Comparison of ENCODE assay signal across 8 cellular contexts in the genomic region with DNA sequence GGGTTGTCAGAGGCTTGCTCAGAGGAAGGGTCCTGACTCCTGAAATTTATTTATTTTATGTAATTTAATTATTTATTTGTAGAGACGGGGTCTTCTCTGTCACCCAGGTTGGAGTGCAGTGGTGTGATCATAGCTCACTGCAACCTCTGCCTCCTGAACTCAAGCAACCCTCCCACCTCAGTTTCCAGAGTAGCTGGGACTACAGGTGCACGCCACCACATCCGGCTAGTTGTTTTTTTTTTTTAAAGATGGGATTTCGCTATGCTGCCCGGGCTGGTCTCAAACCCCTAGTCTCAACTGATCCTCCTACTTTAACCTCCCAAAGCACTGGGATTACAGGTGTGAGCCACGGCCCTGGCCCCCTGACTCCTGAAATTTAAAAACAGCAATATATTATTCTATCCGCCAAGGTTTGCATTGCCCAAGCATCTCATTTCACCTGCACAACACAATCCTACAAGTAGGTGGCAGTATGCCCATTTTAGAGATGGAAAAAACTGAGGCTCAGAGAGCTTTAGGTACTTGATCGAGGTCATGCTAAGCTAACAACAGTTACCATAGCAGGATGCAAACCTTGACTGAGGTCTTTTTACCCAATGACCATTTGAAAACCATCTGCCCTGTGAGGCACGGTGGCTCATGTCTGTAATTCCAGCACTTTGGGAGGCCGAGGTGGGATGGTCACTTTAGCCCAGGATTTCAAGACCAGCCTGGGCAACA. TPM values are rescaled to one million over a fixed set of nuclear protein-coding genes. Genes with fewer than 3 reads are reported as not detected.
DNase-seq lines count a peak whose midpoint lies in the region; ATAC-seq and TF ChIP-seq lines count a peak whose summit lies in the region.

No MANE protein-coding gene starts in this region.

- no peaks in the 10 kb centered on the region for H3K9me3 ChIP-seq in MM.1S (replicated peaks; ENCODE audit: insufficient read depth, low read length)

- intact Hi-C loops in left colon (cut with DNase I, micrococcal nuclease), result no loop called here
- intact Hi-C loops in left cardiac atrium (cut with DNase I), result no loop called here

- peak overlapping the region; percentile 16 for H3K27ac Mint-ChIP-seq in activated naive CD4-positive, alpha-beta T cell treated with anti-CD3 and anti-CD28 coated beads, Interleukin-2, amount 10 ng/mL, durations not matched to agents 7 days and 5 days

- no peaks in the 10 kb centered on the region for H4K20me1 ChIP-seq in MM.1S (ENCODE audit: insufficient read depth, low read length)

- no peak overlapping the region for H3K4me3 ChIP-seq in MM.1S (ENCODE audit: low read length)

- no peak overlapping the region for H3K9ac ChIP-seq in MM.1S (ENCODE audit: low read length)

- no peaks in the 10 kb centered on the region for H3K4me1 ChIP-seq in MM.1S (ENCODE audit: low read length)

- no peak overlapping the region for H3K27ac ChIP-seq in MM.1S (ENCODE audit: low read length)

- H3K79me2 ChIP-seq in MM.1S (ENCODE audit: low read length), result no peaks in the 10 kb centered on the region

- H3K4me3 Mint-ChIP-seq in activated naive CD4-positive, alpha-beta T cell treated with anti-CD3 and anti-CD28 coated beads, Interleukin-2, amount 10 ng/mL, durations not matched to agents 7 days and 5 days, result no peak overlapping the region

- H3K9me3 Mint-ChIP-seq in activated naive CD4-positive, alpha-beta T cell treated with anti-CD3 and anti-CD28 coated beads, Interleukin-2, amount 10 ng/mL, durations not matched to agents 7 days and 5 days, result no peaks in the 10 kb centered on the region

- TF ChIP-seq CTCF in MM.1S (IDR thresholded peaks at IDR 0.05; ENCODE audit: low read length), result peak; percentile 83

- H2AFZ ChIP-seq in MM.1S (ENCODE audit: low read length), result no peak overlapping the region

- no peaks in the 10 kb centered on the region for H3F3A ChIP-seq in MM.1S (ENCODE audit: insufficient read depth, low read length)

- no peaks in the 10 kb centered on the region for H3K9me2 ChIP-seq in MM.1S (replicated peaks; ENCODE audit: insufficient read depth, low read length)

- H3K27me3 Mint-ChIP-seq in activated naive CD4-positive, alpha-beta T cell treated with anti-CD3 and anti-CD28 coated beads, Interleukin-2, amount 10 ng/mL, durations not matched to agents 7 days and 5 days, result no peaks in the 10 kb centered on the region

- H3K4me1 Mint-ChIP-seq in activated naive CD4-positive, alpha-beta T cell treated with anti-CD3 and anti-CD28 coated beads, Interleukin-2, amount 10 ng/mL, durations not matched to agents 7 days and 5 days, result peaks cover 3% of the 10 kb centered on the region

- no peak overlapping the region for H3K4me2 ChIP-seq in MM.1S (ENCODE audit: low read depth, low read length)

- ATAC-seq in left colon, result peak; percentile 66
- ATAC-seq in left cardiac atrium, result no peak

- H3K27me3 ChIP-seq in MM.1S (replicated peaks; ENCODE audit: insufficient read depth, low read length), result peaks cover 77% of the 10 kb centered on the region

- peak; percentile 10 for DNase-seq in NCI-H146 (lab: John Stamatoyannopoulos, UW)
- DNase-seq in NCI-H146 treated with DMSO at 0.1 percent for 48 hours (lab: John Stamatoyannopoulos, UW; ENCODE audit: unreplicated experiment), result no peak
- peak; percentile 74 for DNase-seq in MM.1S
- peak; percentile 38 for DNase-seq in activated naive CD4-positive, alpha-beta T cell treated with anti-CD3 and anti-CD28 coated beads, Interleukin-2, amount 10 ng/mL, durations not matched to agents 7 days and 5 days
- no peak for DNase-seq in left colon
- DNase-seq in T-helper 9 cell, result no peak
- DNase-seq in left cardiac atrium, result no peak
- no peak for DNase-seq in amygdala (lab: John Stamatoyannopoulos, UW)

- no peaks in the 10 kb centered on the region for H3K36me3 ChIP-seq in MM.1S (replicated peaks; ENCODE audit: insufficient read depth, low read length)

- peaks cover 51% of the 10 kb centered on the region for H3K36me3 Mint-ChIP-seq in activated naive CD4-positive, alpha-beta T cell treated with anti-CD3 and anti-CD28 coated beads, Interleukin-2, amount 10 ng/mL, durations not matched to agents 7 days and 5 days

- CTCF ChIA-PET in activated naive CD4-positive, alpha-beta T cell treated with anti-CD3 and anti-CD28 coated beads, Interleukin-2, amount 10 ng/mL, durations not matched to agents 7 days and 5 days (lab: Charles Lee), result interaction anchor here (0.6 to 2.5 kb wide), 16 partner anchors 9 to 314 kb away, joined by 3 to 16 read pairs (median 4); partner anchors contain the start of genes ARHGEF18 and TRAPPC5

RNA-seq across cellular contexts. Expression of gene ARHGEF18, which starts 18.1 kb away (rescaled TPM):
- total RNA-seq in left colon (100 to 1,000 TPM in 1 of 2 donors, 10 to 100 TPM in 1; 78.3 to 106 TPM), left cardiac atrium (10 to 100 TPM in 1 of 2 donors, 1 to 10 TPM in 1; 9.9 to 11.7 TPM)

Comparison
In these comparisons a context has a peak if more than half of its experiments do, and no peak if none do; other contexts are left out.
1. DNase-seq: peak in NCI-H146 (single experiment), MM.1S (single experiment) and activated naive CD4-positive, alpha-beta T cell treated with anti-CD3 and anti-CD28 coated beads, Interleukin-2, amount 10 ng/mL, durations not matched to agents 7 days and 5 days (single experiment); none in NCI-H146 treated with DMSO at 0.1 percent for 48 hours (single experiment), left colon (0 of 2), T-helper 9 cell (single experiment), left cardiac atrium (single experiment) and amygdala (0 of 56).
2. RNA of gene ARHGEF18, which starts 18.1 kb away (total RNA-seq): 78.3 to 106 TPM in left colon; 9.9 to 11.7 TPM in left cardiac atrium; every median in the first group is over 4 times any median in the second.